ENCODE assay signal across 27 cellular contexts in genomic region chr18:60024345-60024744, GRCh38.
"Had no signal": no experiment of that assay in that cellular context is flagged by ENCODE, and none has a peak within 500 bp of the region (broad histone marks: within the 10 kb centered on the region; RNA-seq: fewer than 3 reads in every experiment).

No MANE protein-coding gene starts in this region.

- H2AFZ ChIP-seq: neural progenitor cell, parathyroid adenoma had no signal

- H3K79me2 ChIP-seq: parathyroid adenoma had no signal

- H3K4me3 ChIP-seq: colonic mucosa, left lung, mucosa of descending colon, neural progenitor cell, sigmoid colon, skin epidermis, suprapubic skin, transverse colon, upper lobe of right lung, uterus had no signal

- H3K27me3 ChIP-seq: colonic mucosa, left lung, neural progenitor cell, sigmoid colon, suprapubic skin, transverse colon, upper lobe of right lung, uterus had no signal

- H3K36me3 Mint-ChIP-seq: mesothelial cell of epicardium; naive B cell; neural progenitor cell; stimulated activated naive B cell treated with anti-CD40 and anti-IgM and Interleukin-4, amounts not matched to agents 10 μg/mL and 1 μg/mL and 100 μg/mL, for 72 hours had no signal

- H3K4me1 ChIP-seq: colonic mucosa, left lung, neural progenitor cell, parathyroid adenoma, sigmoid colon, suprapubic skin, transverse colon, upper lobe of right lung, uterus had no signal

- H3K4me2 ChIP-seq: neural progenitor cell had no signal

- H3K4me1 Mint-ChIP-seq: mesothelial cell of epicardium; naive B cell; stimulated activated naive B cell treated with anti-CD40 and anti-IgM and Interleukin-4, amounts not matched to agents 10 μg/mL and 1 μg/mL and 100 μg/mL, for 72 hours had no signal

- H3K4me3 Mint-ChIP-seq: dendritic cell treated with granulocyte-macrophage colony-stimulating factor and Interleukin-4, amounts not matched to agents 40 ng/mL and 50 ng/mL, for 4 days; endodermal cell; mesothelial cell of epicardium; naive B cell; nephron; neural progenitor cell; stimulated activated naive B cell treated with anti-CD40 and anti-IgM and Interleukin-4, amounts not matched to agents 10 μg/mL and 1 μg/mL and 100 μg/mL, for 72 hours; stimulated activated naive CD8-positive, alpha-beta T cell treated with anti-CD3 and anti-CD28 coated beads, Interleukin-15, Interleukin-2, amounts not matched to agents 100 ng/mL and 50 ng/mL, for 24 hours had no signal

- H3K9ac ChIP-seq: neural progenitor cell, parathyroid adenoma had no signal

- H3K9me3 ChIP-seq: colonic mucosa, left lung, mucosa of descending colon, sigmoid colon, suprapubic skin, transverse colon, upper lobe of right lung, uterus had no signal

- H3K27ac Mint-ChIP-seq: dendritic cell treated with granulocyte-macrophage colony-stimulating factor and Interleukin-4, amounts not matched to agents 40 ng/mL and 50 ng/mL, for 4 days; endodermal cell; mesothelial cell of epicardium; naive B cell; nephron; neural progenitor cell; progenitor cell of endocrine pancreas; stimulated activated naive B cell treated with anti-CD40 and anti-IgM and Interleukin-4, amounts not matched to agents 10 μg/mL and 1 μg/mL and 100 μg/mL, for 72 hours; stimulated activated naive CD8-positive, alpha-beta T cell treated with anti-CD3 and anti-CD28 coated beads, Interleukin-15, Interleukin-2, amounts not matched to agents 100 ng/mL and 50 ng/mL, for 24 hours had no signal

- H3K9me3 Mint-ChIP-seq: dendritic cell treated with granulocyte-macrophage colony-stimulating factor and Interleukin-4, amounts not matched to agents 40 ng/mL and 50 ng/mL, for 4 days; endodermal cell; mesothelial cell of epicardium; nephron; neural progenitor cell; stimulated activated naive B cell treated with anti-CD40 and anti-IgM and Interleukin-4, amounts not matched to agents 10 μg/mL and 1 μg/mL and 100 μg/mL, for 72 hours; stimulated activated naive CD8-positive, alpha-beta T cell treated with anti-CD3 and anti-CD28 coated beads, Interleukin-15, Interleukin-2, amounts not matched to agents 100 ng/mL and 50 ng/mL, for 24 hours had no signal

- FAIRE-seq: islet of Langerhans had no signal

- DNase-seq: colonic mucosa; effector CD8-positive, alpha-beta T cell; endodermal cell; left cardiac atrium; left lung; mucosa of descending colon; naive B cell; right cardiac atrium; sigmoid colon; stimulated activated CD4-positive, alpha-beta T cell treated with anti-CD3 and anti-CD28 coated beads, Interleukin-15, amount 100 ng/mL, for 24 hours; stimulated activated CD4-positive, alpha-beta T cell treated with anti-CD3 and anti-CD28 coated beads, Interleukin-2, amount 100 ng/mL, for 48 hours; stimulated activated naive B cell treated with anti-CD40 and anti-IgM and Interleukin-4, amounts not matched to agents 10 μg/mL and 1 μg/mL and 100 μg/mL, for 72 hours; transverse colon; upper lobe of right lung; uterus had no signal

- H3K27ac ChIP-seq: colonic mucosa, epithelial cell of prostate, left lung, neural progenitor cell, parathyroid adenoma, skin epidermis, suprapubic skin, transverse colon, upper lobe of right lung, uterus had no signal

- H3K36me3 ChIP-seq: colonic mucosa, left lung, neural progenitor cell, sigmoid colon, suprapubic skin, transverse colon, upper lobe of right lung, uterus had no signal

- H3K27me3 Mint-ChIP-seq: dendritic cell treated with granulocyte-macrophage colony-stimulating factor and Interleukin-4, amounts not matched to agents 40 ng/mL and 50 ng/mL, for 4 days; progenitor cell of endocrine pancreas had no signal

- ATAC-seq: esophagus mucosa; left cardiac atrium; mucosa of descending colon; right cardiac atrium; stimulated activated naive B cell treated with anti-CD40 and anti-IgM and Interleukin-4, amounts not matched to agents 10 μg/mL and 1 μg/mL and 100 μg/mL, for 72 hours had no signal
